8 cellular contexts compared by ENCODE assay signal in the genomic region with DNA sequence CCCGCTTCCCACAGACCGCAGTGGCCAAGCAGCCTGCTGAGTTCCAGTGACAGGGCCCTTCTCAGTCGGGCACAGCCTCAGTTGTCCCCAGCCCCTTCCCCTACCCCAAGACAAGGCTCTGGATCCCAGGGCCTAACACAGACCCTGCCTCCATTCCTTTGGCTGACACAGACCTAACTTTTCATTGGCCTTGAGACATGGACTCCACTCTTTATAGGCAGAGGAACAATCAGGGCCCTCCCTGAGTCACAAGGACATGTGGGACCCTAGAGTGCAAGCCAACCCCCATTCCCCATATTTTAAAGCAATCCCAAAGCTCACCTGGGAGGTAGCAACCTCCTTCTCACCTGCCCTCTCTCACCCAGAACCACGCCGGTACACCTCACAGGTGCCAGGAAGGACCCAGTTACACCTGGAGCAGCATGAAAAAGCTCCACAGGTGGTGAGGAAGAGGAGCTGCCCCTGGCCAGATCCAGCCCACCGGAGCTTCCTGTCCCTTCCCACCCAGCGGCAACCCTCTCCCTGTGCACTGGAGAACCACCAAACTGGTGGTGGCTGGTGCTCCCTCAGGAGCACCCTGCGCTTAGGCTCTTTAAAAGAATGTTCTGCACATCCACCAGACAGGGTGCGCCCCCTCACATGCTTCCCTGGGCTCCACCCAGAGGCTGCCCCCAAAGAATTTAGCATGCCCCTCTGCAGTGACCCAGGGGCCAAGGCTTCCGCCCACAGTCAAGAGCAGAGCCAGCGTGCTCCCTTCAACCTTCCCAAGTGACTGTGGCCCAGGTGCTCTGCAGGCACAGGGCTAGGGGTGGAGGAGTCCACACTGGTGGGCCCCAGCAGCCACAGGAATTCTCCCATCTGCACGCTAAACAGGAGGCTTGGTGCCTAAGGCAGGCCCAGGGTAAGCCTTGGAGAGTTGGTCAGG. TPM values are rescaled to one million over a fixed set of nuclear protein-coding genes. Genes with fewer than 3 reads are reported as not detected.
DNase-seq lines count a peak whose midpoint lies in the region; ATAC-seq, FAIRE-seq and TF ChIP-seq lines count a peak whose summit lies in the region.

No MANE protein-coding gene starts in this region.

- no peak for DNase-seq in GM19239 (ENCODE audit: insufficient read length, low spot score)
- DNase-seq in WTC11 (ENCODE audit: low spot score): no peak
- DNase-seq in glutamatergic neuron: no peak
- no peak for DNase-seq in stimulated activated CD8-positive, alpha-beta memory T cell treated with anti-CD3 and anti-CD28 coated beads, Interleukin-4, amount 100 ng/mL, for 48 hours
- DNase-seq in GM19238 (ENCODE audit: insufficient read length, low spot score): no peak
- DNase-seq in cortex of kidney (lab: John Stamatoyannopoulos, UW): no peak

- no peak for ATAC-seq in WTC11
- no peak for ATAC-seq in HG02678 (IDR thresholded peaks at IDR 0.05; ENCODE audit: unreplicated experiment)

- H3K27me3 Mint-ChIP-seq in WTC11 (ENCODE audit: low read depth): no peaks in the 10 kb centered on the region
- H3K27me3 Mint-ChIP-seq in glutamatergic neuron (ENCODE audit: unreplicated experiment): peaks cover 16% of the 10 kb centered on the region

- peaks cover 52 to 61% (median 57%) of the 10 kb centered on the region in 3 donors for H3K4me1 ChIP-seq in skeletal muscle tissue (ENCODE audit: control insufficient read depth in 3 of 3, insufficient read depth in 3 of 3, low read length in 3 of 3)

- peak overlapping the region; percentile 81 to 85 (median 83) for H3K9ac ChIP-seq in skeletal muscle tissue (ENCODE audit: low read depth in 1 of 3, low read length in 3 of 3)

- H3K36me3 Mint-ChIP-seq in WTC11 (no peaks in the 10 kb centered on the region), glutamatergic neuron (ENCODE audit: unreplicated experiment) (no peaks in the 10 kb centered on the region)

- H3K9me3 Mint-ChIP-seq in WTC11: no peaks in the 10 kb centered on the region
- peaks cover 15% of the 10 kb centered on the region for H3K9me3 Mint-ChIP-seq in glutamatergic neuron (ENCODE audit: unreplicated experiment)

- POLR2A ChIA-PET in WTC11 (lab: Charles Lee): interaction anchor here (2.8 kb wide), 1 partner anchor 15 kb away, joined by 12 read pairs; no protein-coding TSS in a partner anchor

- no peak for TF ChIP-seq CTCF in WTC11 (IDR thresholded peaks at IDR 0.05)
- no peak for TF ChIP-seq CTCF in glutamatergic neuron (IDR thresholded peaks at IDR 0.05; ENCODE audit: partially characterized antibody, unreplicated experiment)

- peak overlapping the region; percentile 100 for H3K27ac ChIP-seq in skeletal muscle tissue (ENCODE audit: low read depth, low read length)

- H3K4me1 Mint-ChIP-seq in WTC11 (peaks cover 37% of the 10 kb centered on the region), glutamatergic neuron (ENCODE audit: low read depth, unreplicated experiment) (peaks cover 26% of the 10 kb centered on the region)

- peak overlapping the region; percentile 66 to 69 (median 68) for H3K4me3 ChIP-seq in skeletal muscle tissue (ENCODE audit: low read length in 3 of 3)

- peak; percentile 62 for FAIRE-seq in GM19239 (lab: Jason Lieb, UNC)

- H3K4me3 Mint-ChIP-seq in WTC11: peak overlapping the region; percentile 95
- peak overlapping the region; percentile 91 for H3K4me3 Mint-ChIP-seq in glutamatergic neuron (ENCODE audit: unreplicated experiment)

- H3K36me3 ChIP-seq in skeletal muscle tissue (ENCODE audit: control insufficient read depth in 3 of 3, insufficient read depth in 3 of 3, low read length in 3 of 3): peaks cover 0 to 2% (median 0%) of the 10 kb centered on the region in 3 donors

- H3K27ac Mint-ChIP-seq in WTC11 (peak overlapping the region; percentile 99), glutamatergic neuron (ENCODE audit: unreplicated experiment) (peak overlapping the region; percentile 87)

- CTCF ChIA-PET in WTC11 (lab: Charles Lee): interaction anchor here (0.6 to 5.7 kb wide), 4 partner anchors 15 to 29 kb away, joined by 3 to 57 read pairs (median 4); no protein-coding TSS in a partner anchor

- H3K9me3 ChIP-seq in skeletal muscle tissue (ENCODE audit: control insufficient read depth in 3 of 3, low read length in 3 of 3): no peaks in the 10 kb centered on the region

- H3K27me3 ChIP-seq in skeletal muscle tissue (ENCODE audit: control insufficient read depth in 3 of 3, insufficient read depth in 3 of 3, low read length in 3 of 3): no peaks in the 10 kb centered on the region

TF ChIP-seq in WTC11, 78 proteins besides CTCF, POLR2A, EP300 and RAD21:
- TF ChIP-seq ZNF263 (CRISPR knock-in tag; IDR thresholded peaks at IDR 0.05; ENCODE audit: low read depth) (peak; percentile 68; the same call in 1 of the 2 replicates), RELA (CRISPR knock-in tag; IDR thresholded peaks at IDR 0.05; ENCODE audit: borderline replicate concordance) (no peak)
- TF ChIP-seq, protein P1, sequence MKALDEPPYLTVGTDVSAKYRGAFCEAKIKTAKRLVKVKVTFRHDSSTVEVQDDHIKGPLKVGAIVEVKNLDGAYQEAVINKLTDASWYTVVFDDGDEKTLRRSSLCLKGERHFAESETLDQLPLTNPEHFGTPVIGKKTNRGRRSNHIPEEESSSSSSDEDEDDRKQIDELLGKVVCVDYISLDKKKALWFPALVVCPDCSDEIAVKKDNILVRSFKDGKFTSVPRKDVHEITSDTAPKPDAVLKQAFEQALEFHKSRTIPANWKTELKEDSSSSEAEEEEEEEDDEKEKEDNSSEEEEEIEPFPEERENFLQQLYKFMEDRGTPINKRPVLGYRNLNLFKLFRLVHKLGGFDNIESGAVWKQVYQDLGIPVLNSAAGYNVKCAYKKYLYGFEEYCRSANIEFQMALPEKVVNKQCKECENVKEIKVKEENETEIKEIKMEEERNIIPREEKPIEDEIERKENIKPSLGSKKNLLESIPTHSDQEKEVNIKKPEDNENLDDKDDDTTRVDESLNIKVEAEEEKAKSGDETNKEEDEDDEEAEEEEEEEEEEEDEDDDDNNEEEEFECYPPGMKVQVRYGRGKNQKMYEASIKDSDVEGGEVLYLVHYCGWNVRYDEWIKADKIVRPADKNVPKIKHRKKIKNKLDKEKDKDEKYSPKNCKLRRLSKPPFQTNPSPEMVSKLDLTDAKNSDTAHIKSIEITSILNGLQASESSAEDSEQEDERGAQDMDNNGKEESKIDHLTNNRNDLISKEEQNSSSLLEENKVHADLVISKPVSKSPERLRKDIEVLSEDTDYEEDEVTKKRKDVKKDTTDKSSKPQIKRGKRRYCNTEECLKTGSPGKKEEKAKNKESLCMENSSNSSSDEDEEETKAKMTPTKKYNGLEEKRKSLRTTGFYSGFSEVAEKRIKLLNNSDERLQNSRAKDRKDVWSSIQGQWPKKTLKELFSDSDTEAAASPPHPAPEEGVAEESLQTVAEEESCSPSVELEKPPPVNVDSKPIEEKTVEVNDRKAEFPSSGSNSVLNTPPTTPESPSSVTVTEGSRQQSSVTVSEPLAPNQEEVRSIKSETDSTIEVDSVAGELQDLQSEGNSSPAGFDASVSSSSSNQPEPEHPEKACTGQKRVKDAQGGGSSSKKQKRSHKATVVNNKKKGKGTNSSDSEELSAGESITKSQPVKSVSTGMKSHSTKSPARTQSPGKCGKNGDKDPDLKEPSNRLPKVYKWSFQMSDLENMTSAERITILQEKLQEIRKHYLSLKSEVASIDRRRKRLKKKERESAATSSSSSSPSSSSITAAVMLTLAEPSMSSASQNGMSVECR (CRISPR knock-in tag; IDR thresholded peaks at IDR 0.05; ENCODE audit: borderline replicate concordance): no peak

RNA-seq across cellular contexts. Expression of a gene that starts 3.4 kb away (rescaled TPM):
- total RNA-seq in WTC11 (2021) (18.3 to 21.6 TPM (median 18.4 TPM) in 3 replicates), glutamatergic neuron (ENCODE audit: unreplicated experiment) (41.0 TPM), skeletal muscle tissue (5.2 TPM)
